2 cellular contexts compared by ENCODE assay signal in the genomic region with DNA sequence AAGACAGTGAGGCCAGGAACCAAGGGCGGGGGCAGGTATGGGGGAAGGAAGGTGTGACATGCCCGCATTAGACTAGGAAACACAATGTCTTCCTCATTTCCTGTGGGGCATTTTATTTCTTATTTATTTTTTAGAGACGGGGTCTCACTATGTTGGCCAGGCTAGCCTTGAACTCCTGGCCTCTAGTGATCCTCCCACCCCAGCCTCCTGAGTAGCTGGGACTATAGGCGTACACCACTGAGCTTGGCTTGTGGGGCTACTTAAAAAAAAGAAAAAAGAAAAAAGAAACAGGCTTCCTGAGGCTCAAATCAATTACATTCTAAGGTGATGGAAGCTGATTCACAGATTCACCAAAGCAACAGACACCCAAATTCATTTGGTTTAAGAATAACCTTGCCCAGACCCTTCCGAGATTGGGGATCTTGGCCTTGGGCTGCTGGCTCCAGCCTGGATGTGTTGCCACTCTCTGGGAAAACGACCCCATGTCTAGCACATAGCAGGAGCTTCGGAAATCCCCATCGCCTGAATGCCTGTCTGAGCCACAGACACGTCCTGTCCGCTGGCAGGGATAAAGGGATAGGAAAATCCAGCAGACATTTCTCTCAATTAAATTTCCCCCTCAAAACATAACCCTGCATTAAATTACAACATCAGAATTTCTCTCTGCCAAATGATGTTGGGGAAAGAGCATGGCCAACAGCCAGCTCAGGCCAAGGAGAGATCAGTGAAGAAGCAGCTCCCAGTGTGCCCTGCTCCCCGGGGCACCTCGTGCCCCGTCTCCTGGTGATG.
TF ChIP-seq lines count a peak whose summit lies in the region.

No MANE protein-coding gene starts in this region.

TF ChIP-seq in SK-N-SH treated with all-trans-retinoic acid at 6 μM for 48 hours, 23 proteins besides CTCF, POLR2A, EP300 and RAD21 (continued from another document):
- no peak for TF ChIP-seq ZNF565 (CRISPR knock-in tag; conservative IDR thresholded peaks at IDR 0.05; ENCODE audit: low read depth)
- TF ChIP-seq BACH2 (CRISPR knock-in tag; IDR thresholded peaks at IDR 0.05; ENCODE audit: borderline replicate concordance): no peak
- no peak for TF ChIP-seq ESRRG (CRISPR knock-in tag; IDR thresholded peaks at IDR 0.05)
- TF ChIP-seq, protein P1, sequence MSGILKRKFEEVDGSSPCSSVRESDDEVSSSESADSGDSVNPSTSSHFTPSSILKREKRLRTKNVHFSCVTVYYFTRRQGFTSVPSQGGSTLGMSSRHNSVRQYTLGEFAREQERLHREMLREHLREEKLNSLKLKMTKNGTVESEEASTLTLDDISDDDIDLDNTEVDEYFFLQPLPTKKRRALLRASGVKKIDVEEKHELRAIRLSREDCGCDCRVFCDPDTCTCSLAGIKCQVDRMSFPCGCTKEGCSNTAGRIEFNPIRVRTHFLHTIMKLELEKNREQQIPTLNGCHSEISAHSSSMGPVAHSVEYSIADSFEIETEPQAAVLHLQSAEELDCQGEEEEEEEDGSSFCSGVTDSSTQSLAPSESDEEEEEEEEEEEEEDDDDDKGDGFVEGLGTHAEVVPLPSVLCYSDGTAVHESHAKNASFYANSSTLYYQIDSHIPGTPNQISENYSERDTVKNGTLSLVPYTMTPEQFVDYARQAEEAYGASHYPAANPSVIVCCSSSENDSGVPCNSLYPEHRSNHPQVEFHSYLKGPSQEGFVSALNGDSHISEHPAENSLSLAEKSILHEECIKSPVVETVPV (CRISPR knock-in tag; IDR thresholded peaks at IDR 0.05): no peak
TF ChIP-seq in SK-N-SH treated with all-trans-retinoic acid at 6 μM for 48 hours: peak in this region for 0.

TF ChIP-seq in HEK293T, 16 proteins besides CTCF, POLR2A, EP300 and RAD21 (continued from another document):
- no peak for TF ChIP-seq FOXM1 (IDR thresholded peaks at IDR 0.05; ENCODE audit: borderline replicate concordance)
